ENCODE assay signal across 22 cellular contexts in genomic region chr19:35310331-35310730, GRCh38. TPM values are rescaled to one million over a fixed set of nuclear protein-coding genes. Genes with fewer than 3 reads are reported as not detected.
A peak's percentile ranks its signal among the peaks of the same experiment; 100 is the strongest.
DNase-seq lines count a peak whose midpoint lies in the region; ATAC-seq and TF ChIP-seq lines count a peak whose summit lies in the region.
"Had no signal": no experiment of that assay in that cellular context is flagged by ENCODE, and none has a peak within 500 bp of the region (broad histone marks: within the 10 kb centered on the region; RNA-seq: fewer than 3 reads in every experiment).

No MANE protein-coding gene starts in this region.

- H3K27ac ChIP-seq in CD8-positive, alpha-beta T cell (ENCODE audit: low read depth, low read length) = no peak overlapping the region
- H3K27ac ChIP-seq in hepatocyte (no peak overlapping the region), trophoblast cell (ENCODE audit: low read depth, low read length) (no peak overlapping the region)
- H3K27ac ChIP-seq: 22Rv1, GM23248, SJCRH30 had no signal

- H3K4me1 Mint-ChIP-seq in activated CD4-positive, alpha-beta T cell treated with anti-CD3 and anti-CD28 coated beads for 36 hours = no peaks in the 10 kb centered on the region
- H3K4me1 Mint-ChIP-seq in CD8-positive, alpha-beta T cell (ENCODE audit: low read depth) = peaks cover 2% of the 10 kb centered on the region
- H3K4me1 Mint-ChIP-seq: CD4-positive, alpha-beta memory T cell had no signal

- no peak for TF ChIP-seq CTCF in CD8-positive, alpha-beta T cell (IDR thresholded peaks at IDR 0.05)
- no peak for TF ChIP-seq CTCF in hepatocyte (IDR thresholded peaks at IDR 0.05; ENCODE audit: poor library complexity)

- H3K79me2 ChIP-seq in hepatocyte (no peaks in the 10 kb centered on the region), trophoblast cell (ENCODE audit: control insufficient read depth, insufficient read depth, low read length, poor library complexity) (no peaks in the 10 kb centered on the region)

- no peak overlapping the region for H3K27ac Mint-ChIP-seq in activated CD4-positive, alpha-beta T cell treated with anti-CD3 and anti-CD28 coated beads for 36 hours
- H3K27ac Mint-ChIP-seq in CD8-positive, alpha-beta T cell = no peak overlapping the region
- H3K27ac Mint-ChIP-seq: CD4-positive, alpha-beta memory T cell had no signal

- H2AFZ ChIP-seq in hepatocyte = no peak overlapping the region
- H2AFZ ChIP-seq in trophoblast cell (ENCODE audit: insufficient read depth, low read length, poor library complexity) = no peak overlapping the region
- H2AFZ ChIP-seq: GM23248 had no signal

- no peaks in the 10 kb centered on the region for H3K36me3 Mint-ChIP-seq in activated CD4-positive, alpha-beta T cell treated with anti-CD3 and anti-CD28 coated beads for 36 hours (ENCODE audit: low read depth)
- no peaks in the 10 kb centered on the region for H3K36me3 Mint-ChIP-seq in CD8-positive, alpha-beta T cell
- H3K36me3 Mint-ChIP-seq: CD4-positive, alpha-beta memory T cell had no signal

- H4K12ac ChIP-seq in trophoblast cell (ENCODE audit: low read depth, low read length) = no peak overlapping the region

- H3K36me3 ChIP-seq in CD8-positive, alpha-beta T cell (ENCODE audit: insufficient read depth, low read length) = no peaks in the 10 kb centered on the region
- H3K36me3 ChIP-seq in hepatocyte (replicated peaks; ENCODE audit: insufficient read depth, low read depth) (no peaks in the 10 kb centered on the region), trophoblast cell (ENCODE audit: control insufficient read depth in 1 of 2, insufficient read depth in 2 of 2, low read length in 2 of 2) (no peaks in the 10 kb centered on the region)
- H3K36me3 ChIP-seq: SJCRH30 had no signal

- H3K4me3 ChIP-seq in CD8-positive, alpha-beta T cell (ENCODE audit: low read depth, low read length) = no peak overlapping the region
- H3K4me3 ChIP-seq in hepatocyte (no peak overlapping the region), trophoblast cell (ENCODE audit: low read depth, low read length) (no peak overlapping the region)
- H3K4me3 ChIP-seq: GM23248, SJCRH30 had no signal

- no peaks in the 10 kb centered on the region for H3K4me1 ChIP-seq in CD8-positive, alpha-beta T cell (ENCODE audit: insufficient read depth, low read length)
- H3K4me1 ChIP-seq in hepatocyte (ENCODE audit: insufficient read depth) (peaks cover 27% of the 10 kb centered on the region), trophoblast cell (ENCODE audit: control insufficient read depth in 1 of 2, insufficient read depth in 2 of 2, low read length in 2 of 2) (peaks cover 6 to 13% of the 10 kb centered on the region in 2 experiments)

- no peak overlapping the region for H3K23ac ChIP-seq in trophoblast cell (ENCODE audit: low read length)

- H3K4ac ChIP-seq in trophoblast cell (ENCODE audit: low read depth, low read length) = no peak overlapping the region

- intact Hi-C loops in activated CD4-positive, alpha-beta T cell treated with anti-CD3 and anti-CD28 coated beads for 36 hours (cut with DNase I, micrococcal nuclease) = no loop called here
- intact Hi-C loops in CD8-positive, alpha-beta T cell (cut with DNase I, micrococcal nuclease) = no loop called here

- H2BK5ac ChIP-seq in trophoblast cell (ENCODE audit: low read depth, low read length, poor library complexity) = no peak overlapping the region

- no peak overlapping the region for H2BK120ac ChIP-seq in trophoblast cell (ENCODE audit: insufficient read depth, low read length, poor library complexity)

- no peak overlapping the region for H2BK12ac ChIP-seq in trophoblast cell (ENCODE audit: low read length)

- H4K91ac ChIP-seq in trophoblast cell (ENCODE audit: low read depth, low read length) = no peak overlapping the region

- H3K27me3 Mint-ChIP-seq in activated CD4-positive, alpha-beta T cell treated with anti-CD3 and anti-CD28 coated beads for 36 hours = no peaks in the 10 kb centered on the region
- no peaks in the 10 kb centered on the region for H3K27me3 Mint-ChIP-seq in CD8-positive, alpha-beta T cell (ENCODE audit: low read depth)
- H3K27me3 Mint-ChIP-seq: CD4-positive, alpha-beta memory T cell had no signal

- CTCF ChIA-PET in activated CD4-positive, alpha-beta T cell treated with anti-CD3 and anti-CD28 coated beads for 36 hours (lab: Charles Lee) = no interaction called here
- CTCF ChIA-PET in CD8-positive, alpha-beta T cell (lab: Charles Lee) = no interaction called here

- WGBS in hepatocyte (ENCODE audit: low lambda C conversion rate, missing lambda C conversion rate) = 92% methylated on average over 12 of the region's 12 CpGs
- no CpG with 5 or more reads among the region's 12 CpGs for WGBS in trophoblast cell (ENCODE audit: extremely low coverage, insufficient coverage, insufficient read length)

- no peak overlapping the region for H4K8ac ChIP-seq in trophoblast cell (ENCODE audit: low read depth, low read length)

- no peaks in the 10 kb centered on the region for H3K9me3 Mint-ChIP-seq in activated CD4-positive, alpha-beta T cell treated with anti-CD3 and anti-CD28 coated beads for 36 hours (ENCODE audit: low read depth)
- H3K9me3 Mint-ChIP-seq in CD8-positive, alpha-beta T cell = no peaks in the 10 kb centered on the region
- H3K9me3 Mint-ChIP-seq: CD4-positive, alpha-beta memory T cell had no signal

- H3K4me2 ChIP-seq in hepatocyte = peak overlapping the region; percentile 32
- H3K4me2 ChIP-seq in trophoblast cell (ENCODE audit: low read length) = no peak overlapping the region

- H3K79me1 ChIP-seq in trophoblast cell (ENCODE audit: low read length) = no peaks in the 10 kb centered on the region

- H3K4me3 Mint-ChIP-seq in activated CD4-positive, alpha-beta T cell treated with anti-CD3 and anti-CD28 coated beads for 36 hours = no peak overlapping the region
- no peak overlapping the region for H3K4me3 Mint-ChIP-seq in CD8-positive, alpha-beta T cell
- H3K4me3 Mint-ChIP-seq: CD4-positive, alpha-beta memory T cell had no signal

- no peak overlapping the region for H3K18ac ChIP-seq in trophoblast cell (ENCODE audit: low read length)

- no peaks in the 10 kb centered on the region for H3K27me3 ChIP-seq in CD8-positive, alpha-beta T cell (ENCODE audit: insufficient read depth, low read length)
- H3K27me3 ChIP-seq in hepatocyte (no peaks in the 10 kb centered on the region), trophoblast cell (ENCODE audit: insufficient read depth, low read length) (no peaks in the 10 kb centered on the region)
- H3K27me3 ChIP-seq: SJCRH30 had no signal

- H2AK5ac ChIP-seq in trophoblast cell (ENCODE audit: low read length) = no peak overlapping the region

- no peaks in the 10 kb centered on the region for H4K20me1 ChIP-seq in hepatocyte (ENCODE audit: insufficient read depth, poor library complexity, severe bottlenecking)

- peak; percentile 36 for ATAC-seq in activated CD4-positive, alpha-beta T cell treated with anti-CD3 and anti-CD28 coated beads for 36 hours
- peak; percentile 20 for ATAC-seq in CD8-positive, alpha-beta T cell
- ATAC-seq in GM21825 (IDR thresholded peaks at IDR 0.05; ENCODE audit: unreplicated experiment) = no peak
- ATAC-seq: PC-3 had no signal

- H3K14ac ChIP-seq in trophoblast cell (ENCODE audit: low read length) = no peak overlapping the region

- no peak overlapping the region for H3K9ac ChIP-seq in trophoblast cell (ENCODE audit: low read length)
- H3K9ac ChIP-seq: GM23248 had no signal

- no peaks in the 10 kb centered on the region for H3K9me3 ChIP-seq in CD8-positive, alpha-beta T cell (ENCODE audit: low read length)
- H3K9me3 ChIP-seq in hepatocyte (ENCODE audit: low read depth) (no peaks in the 10 kb centered on the region), trophoblast cell (ENCODE audit: insufficient read depth, low read depth, low read length) (no peaks in the 10 kb centered on the region)
- H3K9me3 ChIP-seq: SJCRH30 had no signal

- no peaks in the 10 kb centered on the region for H3K9me2 ChIP-seq in hepatocyte (replicated peaks; ENCODE audit: insufficient read depth)

- peak; percentile 25 for DNase-seq in activated CD4-positive, alpha-beta T cell treated with anti-CD3 and anti-CD28 coated beads for 36 hours
- no peak for DNase-seq in activated CD4-positive, alpha-beta T cell treated with anti-CD3 and anti-CD28 coated beads for 1 hour
- no peak for DNase-seq in CD8-positive, alpha-beta T cell
- DNase-seq in hepatocyte (ENCODE audit: low spot score) (no peak), trophoblast cell (peak; percentile 80 to 87), midbrain (lab: John Stamatoyannopoulos, UW) (no peak), cerebellar nuclear complex (lab: John Stamatoyannopoulos, UW) (no peak)
- DNase-seq: AML-193; Calu3; CD4-positive, alpha-beta memory T cell; DMS53; GM23248; HCEC 1CT; KG1; MV-4-11; NCI-H1694 treated with DMSO at 0.1 percent for 48 hours; NCI-H2107; NCI-H524 treated with DMSO at 0.1 percent for 48 hours; PC-3; SJCRH30 had no signal

- POLR2A ChIA-PET in activated CD4-positive, alpha-beta T cell treated with anti-CD3 and anti-CD28 coated beads for 36 hours (lab: Charles Lee) = no interaction called here
- POLR2A ChIA-PET in CD8-positive, alpha-beta T cell (lab: Charles Lee) = no interaction called here

RNA-seq across cellular contexts. Expression of gene MAG, which starts 18.4 kb away (rescaled TPM):
- under 1 TPM; 0.19 to 0.34 TPM for total RNA-seq in activated CD4-positive, alpha-beta T cell treated with anti-CD3 and anti-CD28 coated beads for 36 hours
- not detected for total RNA-seq in CD8-positive, alpha-beta T cell
- total RNA-seq in hepatocyte = 2.8 TPM in 1 of 2 replicates, not detected in the other
- 0.47 and 0.81 TPM in 2 replicates for polyA plus RNA-seq in hepatocyte
- 0.17 and 0.49 TPM in 2 replicates for polyA plus RNA-seq in trophoblast cell (2013)
- total RNA-seq: Calu3; CD4-positive, alpha-beta memory T cell; GM23248; PC-3 had no signal
- polyA plus RNA-seq: CD4-positive, alpha-beta memory T cell; GM23248 had no signal

RNA-seq across cellular contexts. Expression of gene CD22, which starts 18.7 kb away (rescaled TPM):
- 1 to 10 TPM; 3.5 to 4.1 TPM for total RNA-seq in activated CD4-positive, alpha-beta T cell treated with anti-CD3 and anti-CD28 coated beads for 36 hours
- total RNA-seq in CD8-positive, alpha-beta T cell = 1 to 10 TPM; 7.9 to 9.1 TPM
- total RNA-seq in hepatocyte = 1.6 and 3.5 TPM in 2 replicates
- 1.9 TPM in 1 of 2 replicates, not detected in the other for polyA plus RNA-seq in hepatocyte
- 0.52 and 0.54 TPM in 2 replicates for polyA plus RNA-seq in trophoblast cell (2013)
- total RNA-seq: GM23248 had no signal

RNA-seq across cellular contexts. Expression of gene HAMP, which starts 28.0 kb away (rescaled TPM):
- total RNA-seq in activated CD4-positive, alpha-beta T cell treated with anti-CD3 and anti-CD28 coated beads for 36 hours = under 1 TPM; 0.25 to 0.30 TPM
- under 1 TPM; 0.72 to 0.87 TPM for total RNA-seq in CD8-positive, alpha-beta T cell
- 5.1 and 7.0 TPM in 2 replicates for total RNA-seq in hepatocyte
- 49.3 and 55.8 TPM in 2 replicates for polyA plus RNA-seq in hepatocyte
- polyA plus RNA-seq in trophoblast cell (2013) = 0.08 TPM in 1 of 2 replicates, not detected in the other
- total RNA-seq: GM23248, PC-3 had no signal
- polyA plus RNA-seq: CD4-positive, alpha-beta memory T cell; GM23248 had no signal

RNA-seq across cellular contexts. Expression of gene FFAR1, which starts 37.4 kb away (rescaled TPM):
- under 1 TPM; 0.23 to 0.35 TPM for total RNA-seq in activated CD4-positive, alpha-beta T cell treated with anti-CD3 and anti-CD28 coated beads for 36 hours
- total RNA-seq in CD8-positive, alpha-beta T cell = 1 to 10 TPM in 1 of 2 experiments, under 1 TPM in 1; 0.92 to 1.4 TPM
- total RNA-seq in hepatocyte = not detected in 2 replicates
- not detected in 2 replicates for polyA plus RNA-seq in hepatocyte
- 0.01 and 0.03 TPM in 2 replicates for polyA plus RNA-seq in trophoblast cell (2013)
- total RNA-seq: Calu3; CD4-positive, alpha-beta memory T cell; GM23248; PC-3; SJCRH30 had no signal
- polyA plus RNA-seq: CD4-positive, alpha-beta memory T cell; GM23248 had no signal

RNA-seq across cellular contexts. Expression of gene USF2, which starts 41.6 kb away (rescaled TPM):
- 100 to 1,000 TPM; 116 to 154 TPM for total RNA-seq in activated CD4-positive, alpha-beta T cell treated with anti-CD3 and anti-CD28 coated beads for 36 hours
- total RNA-seq in CD8-positive, alpha-beta T cell = 100 to 1,000 TPM; 252 to 268 TPM
- total RNA-seq in hepatocyte = 55.6 and 61.4 TPM in 2 replicates
- polyA plus RNA-seq in hepatocyte = 30.2 and 35.0 TPM in 2 replicates
- polyA plus RNA-seq in trophoblast cell (2013) = 75.6 and 76.3 TPM in 2 replicates

Comparison
In these comparisons a context has a peak if more than half of its experiments do, and no peak if none do; other contexts are left out.
1. DNase-seq: peak in activated CD4-positive, alpha-beta T cell treated with anti-CD3 and anti-CD28 coated beads for 36 hours (single experiment) and trophoblast cell (2 of 2); none in activated CD4-positive, alpha-beta T cell treated with anti-CD3 and anti-CD28 coated beads for 1 hour (single experiment), CD8-positive, alpha-beta T cell (0 of 7), hepatocyte (single experiment), midbrain (single experiment) and cerebellar nuclear complex (0 of 2).